Comparison of ENCODE assay signal across 28 cellular contexts in genomic region chrX:46863072-46863471, GRCh38.
"Had no signal": no experiment of that assay in that cellular context is flagged by ENCODE, and none has a peak within 500 bp of the region (broad histone marks: within the 10 kb centered on the region; RNA-seq: fewer than 3 reads in every experiment).

No MANE protein-coding gene starts in this region.

- H3K27ac ChIP-seq: breast epithelium, coronary artery, gastrocnemius medialis, left ventricle myocardium inferior, neural progenitor cell, right atrium auricular region, suprapubic skin, tibial artery, upper lobe of right lung had no signal

- H3K4me2 ChIP-seq: neural progenitor cell had no signal

- ATAC-seq: activated CD4-positive, alpha-beta T cell treated with anti-CD3 and anti-CD28 coated beads for 36 hours; effector memory CD8-positive, alpha-beta T cell; gastrocnemius medialis; natural killer cell; upper lobe of right lung had no signal

- H3K27me3 ChIP-seq: gastrocnemius medialis, neural progenitor cell, right atrium auricular region, suprapubic skin, tibial artery, upper lobe of right lung had no signal

- H3K4me3 ChIP-seq: breast epithelium, coronary artery, gastrocnemius medialis, left ventricle myocardium inferior, lung, neural progenitor cell, right atrium auricular region, suprapubic skin, tibial artery, upper lobe of right lung had no signal

- H3K36me3 ChIP-seq: breast epithelium, gastrocnemius medialis, neural progenitor cell, right atrium auricular region, tibial artery, upper lobe of right lung had no signal

- H3K27me3 Mint-ChIP-seq: activated CD4-positive, alpha-beta T cell treated with anti-CD3 and anti-CD28 coated beads for 36 hours; effector memory CD8-positive, alpha-beta T cell had no signal

- DNase-seq: activated CD4-positive, alpha-beta T cell treated with anti-CD3 and anti-CD28 coated beads for 36 hours; activated CD4-positive, CD25-positive, alpha-beta regulatory T cell; activated CD8-positive, alpha-beta memory T cell treated with anti-CD3 and anti-CD28 coated beads, Interleukin-2, amount 50 U/mL, for 48 hours; activated gamma-delta T cell; activated naive CD4-positive, alpha-beta T cell treated with anti-CD3 and anti-CD28 coated beads, Interleukin-2, amount 50 U/mL, for 16 hours; activated T-cell treated with anti-CD3 and anti-CD28 coated beads, Interleukin-2, amount 50 U/mL, for 24 hours; central memory CD4-positive, alpha-beta T cell; effector memory CD8-positive, alpha-beta T cell; erythroblast; gastrocnemius medialis; glutamatergic neuron; islet precursor cell; left ventricle myocardium inferior; mesendoderm; natural killer cell; occipital lobe; stimulated activated CD4-positive, alpha-beta T cell treated with anti-CD3 and anti-CD28 coated beads, Interleukin-15, amount 100 ng/mL, for 24 hours; stimulated activated CD4-positive, alpha-beta T cell treated with anti-CD3 and anti-CD28 coated beads, Interleukin-2, amount 100 ng/mL, for 24 hours; stimulated activated naive CD4-positive, alpha-beta T cell; T-helper 2 cell; tibial artery; upper lobe of right lung had no signal

- H3K27ac Mint-ChIP-seq: activated CD4-positive, alpha-beta T cell treated with anti-CD3 and anti-CD28 coated beads for 36 hours; activated T-cell treated with anti-CD3 and anti-CD28 coated beads, Interleukin-2, amount 50 U/mL, for 24 hours; effector memory CD8-positive, alpha-beta T cell; natural killer cell; neural progenitor cell had no signal

- H3K9me3 Mint-ChIP-seq: activated T-cell treated with anti-CD3 and anti-CD28 coated beads, Interleukin-2, amount 50 U/mL, for 24 hours; effector memory CD8-positive, alpha-beta T cell; natural killer cell had no signal

- H2AFZ ChIP-seq: neural progenitor cell had no signal

- H3K4me1 Mint-ChIP-seq: activated CD4-positive, alpha-beta T cell treated with anti-CD3 and anti-CD28 coated beads for 36 hours; natural killer cell; neural progenitor cell had no signal

- H3K36me3 Mint-ChIP-seq: natural killer cell had no signal

- H3K4me1 ChIP-seq: breast epithelium, gastrocnemius medialis, left ventricle myocardium inferior, neural progenitor cell, right atrium auricular region, suprapubic skin, upper lobe of right lung had no signal

- H3K4me3 Mint-ChIP-seq: activated CD4-positive, alpha-beta T cell treated with anti-CD3 and anti-CD28 coated beads for 36 hours; activated T-cell treated with anti-CD3 and anti-CD28 coated beads, Interleukin-2, amount 50 U/mL, for 24 hours; effector memory CD8-positive, alpha-beta T cell; natural killer cell; neural progenitor cell had no signal
